24 cellular contexts compared by ENCODE assay signal in the genomic region with DNA sequence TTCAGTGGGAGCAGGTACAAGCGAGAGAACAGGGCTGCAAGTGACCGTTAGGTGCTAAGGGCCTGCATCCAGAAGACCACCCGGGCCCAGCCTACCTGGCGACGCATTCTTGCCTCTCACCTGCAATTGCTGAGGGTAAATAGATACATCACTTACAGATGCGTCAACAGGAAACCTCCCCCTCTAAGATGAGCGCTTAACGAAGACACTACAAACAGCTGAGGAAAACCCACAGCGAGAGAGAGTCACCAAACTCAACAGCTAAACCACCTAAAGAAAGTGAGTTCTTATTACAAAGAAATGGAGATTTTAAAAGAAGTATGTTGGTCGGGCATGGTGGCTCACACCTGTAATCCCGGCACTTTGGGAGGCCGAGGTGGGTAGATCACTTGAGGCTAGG.
DNase-seq lines count a peak whose midpoint lies in the region; ATAC-seq lines count a peak whose summit lies in the region.
"Had no signal": no experiment of that assay in that cellular context is flagged by ENCODE, and none has a peak within 500 bp of the region (broad histone marks: within the 10 kb centered on the region; RNA-seq: fewer than 3 reads in every experiment).

No MANE protein-coding gene starts in this region.

- no CpG with 5 or more reads among the region's 12 CpGs for WGBS in neuronal stem cell (ENCODE audit: extremely low coverage in 2 of 2, insufficient read length in 2 of 2, insufficient replicate concordance in 1 of 2), 2 donors

- H2BK5ac ChIP-seq in neuronal stem cell (ENCODE audit: low read length), result no peak overlapping the region

- peaks cover 1% of the 10 kb centered on the region for H3K27me3 Mint-ChIP-seq in activated T-cell treated with anti-CD3 and anti-CD28 coated beads, Interleukin-2, amount 50 U/mL, for 4 hours (ENCODE audit: low read depth)
- H3K27me3 Mint-ChIP-seq in activated T-helper 1 cell treated with anti-CD3 and anti-CD28 coated beads, Interleukin-12 subunit alpha, Interleukin-12 subunit beta, Interleukin-2, Interleukin-4 antibody, amounts not matched to agents 30 ng/mL and 10 ng/mL and 1 ng/mL, durations not matched to agents 14 hours and 24 hours and 36 hours (ENCODE audit: insufficient read depth), result peaks cover 2% of the 10 kb centered on the region
- peaks cover 34% of the 10 kb centered on the region for H3K27me3 Mint-ChIP-seq in stimulated activated naive CD8-positive, alpha-beta T cell treated with anti-CD3 and anti-CD28 coated beads, Interleukin-15, amount 100 ng/mL, for 72 hours
- H3K27me3 Mint-ChIP-seq: B cell had no signal

- H4K91ac ChIP-seq in neuronal stem cell (ENCODE audit: low read depth, low read length, poor library complexity), result no peak overlapping the region

- no peak overlapping the region for H2BK15ac ChIP-seq in neuronal stem cell (ENCODE audit: low read length)

- no peaks in the 10 kb centered on the region for H3K36me3 ChIP-seq in neuronal stem cell (replicated peaks in 1 of 2; ENCODE audit: control insufficient read depth in 2 of 2, insufficient read depth in 2 of 2, low read length in 2 of 2)
- H3K36me3 ChIP-seq: SJSA1 had no signal

- H3K27me3 ChIP-seq in neuronal stem cell (ENCODE audit: control insufficient read depth in 3 of 3, insufficient read depth in 3 of 3, low read depth in 1 of 3, low read length in 3 of 3), result no peaks in the 10 kb centered on the region
- H3K27me3 ChIP-seq: SJSA1 had no signal

- intact Hi-C loops in activated T-helper 1 cell treated with anti-CD3 and anti-CD28 coated beads, Interleukin-12 subunit alpha, Interleukin-12 subunit beta, Interleukin-2, Interleukin-4 antibody, amounts not matched to agents 30 ng/mL and 10 ng/mL and 1 ng/mL, durations not matched to agents 14 hours and 24 hours and 36 hours (cut with micrococcal nuclease), result loop anchor here (5.0 kb wide), 1 partner anchor 93 kb away; no protein-coding TSS in a partner anchor

- no peak overlapping the region for H3K27ac ChIP-seq in neuronal stem cell (replicated peaks; ENCODE audit: low read length)
- H3K27ac ChIP-seq: A549, C4-2B, HL-60, PC-9, SJSA1 had no signal

- H3K27ac Mint-ChIP-seq in activated T-helper 1 cell treated with anti-CD3 and anti-CD28 coated beads, Interleukin-12 subunit alpha, Interleukin-12 subunit beta, Interleukin-2, Interleukin-4 antibody, amounts not matched to agents 30 ng/mL and 10 ng/mL and 1 ng/mL, durations not matched to agents 14 hours and 24 hours and 36 hours, result peak overlapping the region; percentile 44
- H3K27ac Mint-ChIP-seq in stimulated activated naive CD8-positive, alpha-beta T cell treated with anti-CD3 and anti-CD28 coated beads, Interleukin-15, amount 100 ng/mL, for 72 hours, result peak overlapping the region in 1 of 2 donors; percentile 15
- H3K27ac Mint-ChIP-seq: B cell, IgD-negative memory B cell had no signal

- no peak overlapping the region for H2BK12ac ChIP-seq in neuronal stem cell (ENCODE audit: low read length)

- H3K4me1 Mint-ChIP-seq in activated T-cell treated with anti-CD3 and anti-CD28 coated beads, Interleukin-2, amount 50 U/mL, for 4 hours (ENCODE audit: low read depth), result no peaks in the 10 kb centered on the region
- peaks cover 37% of the 10 kb centered on the region for H3K4me1 Mint-ChIP-seq in activated T-helper 1 cell treated with anti-CD3 and anti-CD28 coated beads, Interleukin-12 subunit alpha, Interleukin-12 subunit beta, Interleukin-2, Interleukin-4 antibody, amounts not matched to agents 30 ng/mL and 10 ng/mL and 1 ng/mL, durations not matched to agents 14 hours and 24 hours and 36 hours (ENCODE audit: low read depth)
- H3K4me1 Mint-ChIP-seq in stimulated activated naive CD8-positive, alpha-beta T cell treated with anti-CD3 and anti-CD28 coated beads, Interleukin-15, amount 100 ng/mL, for 72 hours, result peaks cover 11% of the 10 kb centered on the region
- H3K4me1 Mint-ChIP-seq: IgD-negative memory B cell had no signal

- no peak overlapping the region for H3K23ac ChIP-seq in neuronal stem cell (ENCODE audit: low read depth, low read length, poor library complexity)

- no peaks in the 10 kb centered on the region for H3K36me3 Mint-ChIP-seq in activated T-cell treated with anti-CD3 and anti-CD28 coated beads, Interleukin-2, amount 50 U/mL, for 4 hours (ENCODE audit: insufficient read depth)
- H3K36me3 Mint-ChIP-seq in activated T-helper 1 cell treated with anti-CD3 and anti-CD28 coated beads, Interleukin-12 subunit alpha, Interleukin-12 subunit beta, Interleukin-2, Interleukin-4 antibody, amounts not matched to agents 30 ng/mL and 10 ng/mL and 1 ng/mL, durations not matched to agents 14 hours and 24 hours and 36 hours (ENCODE audit: low read depth), result peaks cover 5% of the 10 kb centered on the region

- H3K4ac ChIP-seq in neuronal stem cell (ENCODE audit: low read length), result peak overlapping the region; percentile 59

- H3K4me3 Mint-ChIP-seq in activated T-cell treated with anti-CD3 and anti-CD28 coated beads, Interleukin-2, amount 50 U/mL, for 4 hours, result no peak overlapping the region
- H3K4me3 Mint-ChIP-seq in activated T-helper 1 cell treated with anti-CD3 and anti-CD28 coated beads, Interleukin-12 subunit alpha, Interleukin-12 subunit beta, Interleukin-2, Interleukin-4 antibody, amounts not matched to agents 30 ng/mL and 10 ng/mL and 1 ng/mL, durations not matched to agents 14 hours and 24 hours and 36 hours, result peak overlapping the region; percentile 15
- no peak overlapping the region for H3K4me3 Mint-ChIP-seq in stimulated activated naive CD8-positive, alpha-beta T cell treated with anti-CD3 and anti-CD28 coated beads, Interleukin-15, amount 100 ng/mL, for 72 hours
- H3K4me3 Mint-ChIP-seq: B cell, IgD-negative memory B cell had no signal

- H2AK5ac ChIP-seq in neuronal stem cell (ENCODE audit: low read depth, low read length), result no peak overlapping the region

- no peak overlapping the region for H3K9ac ChIP-seq in neuronal stem cell (ENCODE audit: low read depth, low read length, poor library complexity)

- no peak overlapping the region for H4K8ac ChIP-seq in neuronal stem cell (ENCODE audit: low read depth, low read length)

- DNase-seq in activated T-cell treated with anti-CD3 and anti-CD28 coated beads, Interleukin-2, amount 50 U/mL, for 4 hours, result no peak
- DNase-seq in activated T-cell treated with anti-CD3 and anti-CD28 coated beads for 4 hours (no peak), neuronal stem cell (ENCODE audit: low spot score) (no peak)
- DNase-seq in Jurkat, Clone E6-1 (ENCODE audit: low read depth, low spot score), result peak; percentile 72
- DNase-seq in activated T-helper 1 cell treated with anti-CD3 and anti-CD28 coated beads, Interleukin-12 subunit alpha, Interleukin-12 subunit beta, Interleukin-2, Interleukin-4 antibody, amounts not matched to agents 30 ng/mL and 10 ng/mL and 1 ng/mL, durations not matched to agents 14 hours and 24 hours and 36 hours (ENCODE audit: low spot score), result no peak
- no peak for DNase-seq in stimulated activated CD4-positive, alpha-beta T cell treated with anti-CD3 and anti-CD28 coated beads, Interleukin-4, amount 100 ng/mL, for 24 hours
- DNase-seq in stimulated activated naive CD8-positive, alpha-beta T cell treated with anti-CD3 and anti-CD28 coated beads, Interleukin-15, amount 100 ng/mL, for 72 hours, result no peak
- DNase-seq: Calu3, DND-41, Karpas-422, NCI-H1092, NCI-H1417 treated with DMSO at 0.1 percent for 48 hours, NCI-H1694 treated with DMSO at 0.1 percent for 48 hours, NCI-H2081, NCI-H2227 treated with DMSO at 0.1 percent for 48 hours, NCI-H526 treated with DMSO at 0.1 percent for 48 hours, PC-9, Right ventricle myocardium superior had no signal

- peak; percentile 48 to 83 for ATAC-seq in activated T-cell treated with anti-CD3 and anti-CD28 coated beads, Interleukin-2, amount 50 U/mL, for 4 hours
- ATAC-seq in stimulated activated naive CD8-positive, alpha-beta T cell treated with anti-CD3 and anti-CD28 coated beads, Interleukin-15, amount 100 ng/mL, for 72 hours, result no peak
- ATAC-seq: A549 had no signal

- no peak overlapping the region for H3K18ac ChIP-seq in neuronal stem cell (ENCODE audit: low read length)

- H3K4me1 ChIP-seq in neuronal stem cell (ENCODE audit: control insufficient read depth in 2 of 2, insufficient read depth in 1 of 2, low read depth in 1 of 2, low read length in 2 of 2), result peaks cover 0 to 27% of the 10 kb centered on the region in 2 donors
- H3K4me1 ChIP-seq: A549 had no signal

- no peak overlapping the region for H3K14ac ChIP-seq in neuronal stem cell (ENCODE audit: low read length)

- H3K79me1 ChIP-seq in neuronal stem cell (ENCODE audit: low read depth, low read length), result peaks cover 2% of the 10 kb centered on the region

- no peak overlapping the region for H3K4me3 ChIP-seq in Jurkat, Clone E6-1 (ENCODE audit: low read length)
- no peak overlapping the region for H3K4me3 ChIP-seq in neuronal stem cell (ENCODE audit: low read length in 2 of 2)
- H3K4me3 ChIP-seq: A549, PC-9, SJSA1 had no signal

- no peaks in the 10 kb centered on the region for H3K9me3 Mint-ChIP-seq in activated T-cell treated with anti-CD3 and anti-CD28 coated beads, Interleukin-2, amount 50 U/mL, for 4 hours
- peaks cover 4% of the 10 kb centered on the region for H3K9me3 Mint-ChIP-seq in activated T-helper 1 cell treated with anti-CD3 and anti-CD28 coated beads, Interleukin-12 subunit alpha, Interleukin-12 subunit beta, Interleukin-2, Interleukin-4 antibody, amounts not matched to agents 30 ng/mL and 10 ng/mL and 1 ng/mL, durations not matched to agents 14 hours and 24 hours and 36 hours
- H3K9me3 Mint-ChIP-seq in stimulated activated naive CD8-positive, alpha-beta T cell treated with anti-CD3 and anti-CD28 coated beads, Interleukin-15, amount 100 ng/mL, for 72 hours, result no peaks in the 10 kb centered on the region

- peaks cover 2 to 5% of the 10 kb centered on the region in 2 donors for H3K9me3 ChIP-seq in neuronal stem cell (replicated peaks in 1 of 2; ENCODE audit: control insufficient read depth in 2 of 2, insufficient read depth in 1 of 2, low read depth in 1 of 2, low read length in 2 of 2)
- H3K9me3 ChIP-seq: SJSA1 had no signal

- no peak overlapping the region for H2AFZ ChIP-seq in neuronal stem cell (ENCODE audit: low read length)
- H2AFZ ChIP-seq: PC-9 had no signal

- H3K4me2 ChIP-seq in neuronal stem cell (ENCODE audit: insufficient read depth, low read length, poor library complexity, severe bottlenecking), result no peak overlapping the region
- H3K4me2 ChIP-seq: A549, PC-9 had no signal

- no peak overlapping the region for H2BK120ac ChIP-seq in neuronal stem cell (ENCODE audit: low read depth, low read length)
